23 cellular contexts compared by ENCODE assay signal in the genomic region with DNA sequence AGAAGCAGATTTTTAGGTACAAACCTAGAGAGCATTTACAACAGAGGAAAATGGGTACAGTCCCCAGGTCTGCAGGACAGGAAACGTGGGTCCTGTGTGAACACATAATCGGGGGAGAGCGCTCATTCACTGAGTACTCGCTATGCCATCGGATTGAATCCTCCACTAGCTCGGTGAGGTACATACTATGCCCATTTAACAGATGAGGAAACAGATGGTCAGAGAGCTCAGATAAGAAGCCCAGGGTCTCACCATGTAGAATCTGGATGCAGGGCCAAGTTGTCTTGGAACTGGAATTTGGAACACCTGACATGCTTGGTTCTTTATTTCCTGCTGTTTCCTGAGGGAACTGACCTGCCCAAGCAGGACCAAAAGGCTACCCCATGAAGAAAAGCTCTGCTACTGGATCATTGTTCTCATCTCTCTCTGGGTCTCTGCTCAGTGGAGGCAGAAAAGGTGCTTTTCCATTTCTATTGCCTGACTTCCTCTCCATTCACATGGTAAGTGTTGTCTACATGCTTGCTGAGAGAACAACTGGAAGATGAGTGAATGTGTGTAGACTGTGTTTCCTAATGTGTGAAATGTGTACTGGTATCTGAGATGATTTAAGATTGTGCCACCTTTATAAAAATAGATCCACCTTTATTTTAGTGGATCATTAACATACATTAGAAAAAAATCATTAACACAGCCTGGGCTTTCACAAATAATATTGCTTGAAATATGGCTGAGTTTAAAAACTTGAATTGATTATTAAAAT.
DNase-seq lines count a peak whose midpoint lies in the region; ATAC-seq and TF ChIP-seq lines count a peak whose summit lies in the region.
"Had no signal": no experiment of that assay in that cellular context is flagged by ENCODE, and none has a peak within 500 bp of the region (broad histone marks: within the 10 kb centered on the region; RNA-seq: fewer than 3 reads in every experiment).

No MANE protein-coding gene starts in this region.

- ATAC-seq in activated B cell treated with CpG ODN at 0.5 μM for 24 hours (ENCODE audit: low read depth) (no peak), HG02571 (IDR thresholded peaks at IDR 0.05; ENCODE audit: unreplicated experiment) (no peak)
- ATAC-seq in stimulated activated naive B cell treated with anti-CD40 and anti-IgM and Interleukin-4, amounts not matched to agents 10 μg/mL and 1 μg/mL and 100 μg/mL, for 72 hours (replicated peaks) = no peak
- ATAC-seq: lower lobe of right lung, PC-3 had no signal

- no peak for DNase-seq in activated naive CD4-positive, alpha-beta T cell treated with anti-CD3 and anti-CD28 coated beads, Interleukin-2, amount 10 ng/mL, durations not matched to agents 7 days and 5 days
- DNase-seq in activated B cell treated with CpG ODN at 0.5 μM for 24 hours = no peak
- peak; percentile 41 for DNase-seq in iPS DF 4.7 (ENCODE audit: extremely low read depth, low spot score)
- DNase-seq in brain microvascular endothelial cell = no peak
- DNase-seq in stimulated activated naive B cell treated with anti-CD40 and anti-IgM and Interleukin-4, amounts not matched to agents 10 μg/mL and 1 μg/mL and 100 μg/mL, for 72 hours = no peak
- DNase-seq: activated CD4-positive, alpha-beta T cell treated with anti-CD3 and anti-CD28 coated beads, Interleukin-2, amount 50 U/mL, for 48 hours; effector CD4-positive, alpha-beta T cell; lower lobe of right lung; MG63; NCI-H146; NCI-H748 treated with DMSO at 0.1 percent for 48 hours; PC-3; SIG-M5; small intestine; stimulated activated CD4-positive, alpha-beta T cell treated with anti-CD3 and anti-CD28 coated beads, Interleukin-4, amount 100 ng/mL, for 24 hours; T-helper 1 cell; uterus had no signal

- peaks cover 8 to 23% (median 12%) of the 10 kb centered on the region in 3 donors for H3K36me3 ChIP-seq in skeletal muscle tissue (ENCODE audit: control insufficient read depth in 3 of 3, insufficient read depth in 3 of 3, low read length in 3 of 3)
- peaks cover 30% of the 10 kb centered on the region for H3K36me3 ChIP-seq in brain microvascular endothelial cell (replicated peaks)
- H3K36me3 ChIP-seq: uterus had no signal

- intact Hi-C loops in activated B cell treated with CpG ODN at 0.5 μM for 24 hours (cut with micrococcal nuclease) = loop anchor here (10.0 kb wide), 1 partner anchor 681 kb away; no protein-coding TSS in a partner anchor

- H3K36me3 Mint-ChIP-seq in activated naive CD4-positive, alpha-beta T cell treated with anti-CD3 and anti-CD28 coated beads, Interleukin-2, amount 50 U/mL, for 24 hours = peaks cover 42% of the 10 kb centered on the region
- H3K36me3 Mint-ChIP-seq in activated naive CD4-positive, alpha-beta T cell treated with anti-CD3 and anti-CD28 coated beads, Interleukin-2, amount 10 ng/mL, durations not matched to agents 7 days and 5 days = peaks cover 82% of the 10 kb centered on the region
- peaks cover 82% of the 10 kb centered on the region for H3K36me3 Mint-ChIP-seq in activated B cell treated with CpG ODN at 0.5 μM for 24 hours (ENCODE audit: low read depth)
- peaks cover 30 to 62% of the 10 kb centered on the region in 2 donors for H3K36me3 Mint-ChIP-seq in stimulated activated naive B cell treated with anti-CD40 and anti-IgM and Interleukin-4, amounts not matched to agents 10 μg/mL and 1 μg/mL and 100 μg/mL, for 72 hours

- H3K4me1 Mint-ChIP-seq in activated naive CD4-positive, alpha-beta T cell treated with anti-CD3 and anti-CD28 coated beads, Interleukin-2, amount 50 U/mL, for 24 hours = peaks cover 68% of the 10 kb centered on the region
- peaks cover 36% of the 10 kb centered on the region for H3K4me1 Mint-ChIP-seq in activated naive CD4-positive, alpha-beta T cell treated with anti-CD3 and anti-CD28 coated beads, Interleukin-2, amount 10 ng/mL, durations not matched to agents 7 days and 5 days
- H3K4me1 Mint-ChIP-seq in activated B cell treated with CpG ODN at 0.5 μM for 24 hours = peaks cover 52% of the 10 kb centered on the region
- peaks cover 22 to 57% of the 10 kb centered on the region in 2 donors for H3K4me1 Mint-ChIP-seq in stimulated activated naive B cell treated with anti-CD40 and anti-IgM and Interleukin-4, amounts not matched to agents 10 μg/mL and 1 μg/mL and 100 μg/mL, for 72 hours

- no peak for TF ChIP-seq CTCF in activated B cell treated with CpG ODN at 0.5 μM for 24 hours (IDR thresholded peaks at IDR 0.05)
- TF ChIP-seq CTCF in brain microvascular endothelial cell (IDR thresholded peaks at IDR 0.05; ENCODE audit: low read depth, low read length, missing control alignments) = no peak

- in situ Hi-C loops in brain microvascular endothelial cell (cut with HindIII; ENCODE audit: low pct_ligation_motif_present, low sequenced_read_pairs) = no loop called here

- POLR2A ChIA-PET in activated B cell treated with CpG ODN at 0.5 μM for 24 hours (lab: Charles Lee) = no interaction called here

- H3K27me3 ChIP-seq in skeletal muscle tissue (ENCODE audit: control insufficient read depth in 3 of 3, insufficient read depth in 3 of 3, low read length in 3 of 3) (no peaks in the 10 kb centered on the region), brain microvascular endothelial cell (replicated peaks) (no peaks in the 10 kb centered on the region)
- H3K27me3 ChIP-seq: esophagus muscularis mucosa, MG63, uterus had no signal

- no peaks in the 10 kb centered on the region for H3K27me3 Mint-ChIP-seq in activated naive CD4-positive, alpha-beta T cell treated with anti-CD3 and anti-CD28 coated beads, Interleukin-2, amount 50 U/mL, for 24 hours
- H3K27me3 Mint-ChIP-seq in activated naive CD4-positive, alpha-beta T cell treated with anti-CD3 and anti-CD28 coated beads, Interleukin-2, amount 10 ng/mL, durations not matched to agents 7 days and 5 days = no peaks in the 10 kb centered on the region
- no peaks in the 10 kb centered on the region for H3K27me3 Mint-ChIP-seq in activated B cell treated with CpG ODN at 0.5 μM for 24 hours
- H3K27me3 Mint-ChIP-seq in stimulated activated naive B cell treated with anti-CD40 and anti-IgM and Interleukin-4, amounts not matched to agents 10 μg/mL and 1 μg/mL and 100 μg/mL, for 72 hours = no peaks in the 10 kb centered on the region

- H3K27ac ChIP-seq in skeletal muscle tissue (ENCODE audit: low read depth, low read length) (peak overlapping the region; percentile 57), brain microvascular endothelial cell (no peak overlapping the region)
- H3K27ac ChIP-seq: lower lobe of right lung, uterus had no signal

- peak overlapping the region; percentile 87 for H3K27ac Mint-ChIP-seq in activated naive CD4-positive, alpha-beta T cell treated with anti-CD3 and anti-CD28 coated beads, Interleukin-2, amount 50 U/mL, for 24 hours
- no peak overlapping the region for H3K27ac Mint-ChIP-seq in activated naive CD4-positive, alpha-beta T cell treated with anti-CD3 and anti-CD28 coated beads, Interleukin-2, amount 10 ng/mL, durations not matched to agents 7 days and 5 days
- H3K27ac Mint-ChIP-seq in activated B cell treated with CpG ODN at 0.5 μM for 24 hours = peak overlapping the region; percentile 24
- H3K27ac Mint-ChIP-seq in stimulated activated naive B cell treated with anti-CD40 and anti-IgM and Interleukin-4, amounts not matched to agents 10 μg/mL and 1 μg/mL and 100 μg/mL, for 72 hours = no peak overlapping the region

- H3K9me3 ChIP-seq in skeletal muscle tissue (ENCODE audit: control insufficient read depth in 3 of 3, low read length in 3 of 3) = no peaks in the 10 kb centered on the region
- H3K9me3 ChIP-seq: esophagus muscularis mucosa, HAP-1, lower lobe of right lung, MG63, uterus had no signal

- no peaks in the 10 kb centered on the region for H3K9me3 Mint-ChIP-seq in activated naive CD4-positive, alpha-beta T cell treated with anti-CD3 and anti-CD28 coated beads, Interleukin-2, amount 50 U/mL, for 24 hours
- no peaks in the 10 kb centered on the region for H3K9me3 Mint-ChIP-seq in activated naive CD4-positive, alpha-beta T cell treated with anti-CD3 and anti-CD28 coated beads, Interleukin-2, amount 10 ng/mL, durations not matched to agents 7 days and 5 days
- H3K9me3 Mint-ChIP-seq in activated B cell treated with CpG ODN at 0.5 μM for 24 hours = no peaks in the 10 kb centered on the region
- no peaks in the 10 kb centered on the region for H3K9me3 Mint-ChIP-seq in stimulated activated naive B cell treated with anti-CD40 and anti-IgM and Interleukin-4, amounts not matched to agents 10 μg/mL and 1 μg/mL and 100 μg/mL, for 72 hours
- H3K9me3 Mint-ChIP-seq: CD14-positive monocyte had no signal

- H3K9ac ChIP-seq in skeletal muscle tissue (ENCODE audit: low read depth in 1 of 3, low read length in 3 of 3) = no peak overlapping the region

- H3K4me1 ChIP-seq in skeletal muscle tissue (ENCODE audit: control insufficient read depth in 3 of 3, insufficient read depth in 3 of 3, low read length in 3 of 3) = peaks cover 37 to 48% (median 38%) of the 10 kb centered on the region in 3 donors
- H3K4me1 ChIP-seq: HAP-1, uterus had no signal

- H3K4me3 ChIP-seq in skeletal muscle tissue (ENCODE audit: low read length in 3 of 3) = no peak overlapping the region
- no peak overlapping the region for H3K4me3 ChIP-seq in brain microvascular endothelial cell (ENCODE audit: low read depth, low read length)
- H3K4me3 ChIP-seq: esophagus muscularis mucosa, HAP-1, lower lobe of right lung, MG63, uterus had no signal

- CTCF ChIA-PET in activated naive CD4-positive, alpha-beta T cell treated with anti-CD3 and anti-CD28 coated beads, Interleukin-2, amount 10 ng/mL, durations not matched to agents 7 days and 5 days (lab: Charles Lee) = interaction anchor here (1.7 to 4.0 kb wide), 3 partner anchors 37 to 655 kb away, joined by 4 to 30 read pairs (median 5); no protein-coding TSS in a partner anchor
- CTCF ChIA-PET in activated B cell treated with CpG ODN at 0.5 μM for 24 hours (lab: Charles Lee) = interaction anchor here (0.9 to 4.3 kb wide), 7 partner anchors 28 to 582 kb away, joined by 3 to 49 read pairs (median 9); no protein-coding TSS in a partner anchor

- no peak overlapping the region for H3K4me3 Mint-ChIP-seq in activated naive CD4-positive, alpha-beta T cell treated with anti-CD3 and anti-CD28 coated beads, Interleukin-2, amount 50 U/mL, for 24 hours
- no peak overlapping the region for H3K4me3 Mint-ChIP-seq in activated naive CD4-positive, alpha-beta T cell treated with anti-CD3 and anti-CD28 coated beads, Interleukin-2, amount 10 ng/mL, durations not matched to agents 7 days and 5 days
- H3K4me3 Mint-ChIP-seq in activated B cell treated with CpG ODN at 0.5 μM for 24 hours = no peak overlapping the region
- no peak overlapping the region for H3K4me3 Mint-ChIP-seq in stimulated activated naive B cell treated with anti-CD40 and anti-IgM and Interleukin-4, amounts not matched to agents 10 μg/mL and 1 μg/mL and 100 μg/mL, for 72 hours
- H3K4me3 Mint-ChIP-seq: CD14-positive monocyte had no signal

Comparison
In these comparisons a context has a peak if more than half of its experiments do, and no peak if none do; other contexts are left out.
1. H3K27ac Mint-ChIP-seq: peak in activated naive CD4-positive, alpha-beta T cell treated with anti-CD3 and anti-CD28 coated beads, Interleukin-2, amount 50 U/mL, for 24 hours (single experiment) and activated B cell treated with CpG ODN at 0.5 μM for 24 hours (single experiment); none in activated naive CD4-positive, alpha-beta T cell treated with anti-CD3 and anti-CD28 coated beads, Interleukin-2, amount 10 ng/mL, durations not matched to agents 7 days and 5 days (single experiment) and stimulated activated naive B cell treated with anti-CD40 and anti-IgM and Interleukin-4, amounts not matched to agents 10 μg/mL and 1 μg/mL and 100 μg/mL, for 72 hours (single experiment).